Comparison of ENCODE assay signal across 25 cellular contexts in the genomic region with DNA sequence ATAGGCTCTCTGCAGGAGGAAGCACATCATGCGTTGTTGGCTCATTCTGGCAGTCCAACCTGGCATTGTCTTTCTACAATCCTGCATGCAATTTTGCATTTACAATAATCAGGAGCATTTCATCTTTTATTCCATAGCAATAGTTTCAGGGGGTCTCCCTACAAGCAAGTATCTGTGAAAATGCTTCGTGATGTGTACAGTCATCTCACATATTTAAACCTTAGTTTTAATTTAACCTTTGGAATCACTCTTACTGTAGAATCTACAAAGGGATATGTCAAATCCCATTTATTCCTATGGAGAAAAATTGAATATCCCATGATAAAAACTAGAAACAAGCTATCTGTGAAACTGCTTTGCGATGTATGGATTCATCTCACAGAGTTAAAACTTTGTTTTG.
"Had no signal": no experiment of that assay in that cellular context is flagged by ENCODE, and none has a peak within 500 bp of the region (broad histone marks: within the 10 kb centered on the region; RNA-seq: fewer than 3 reads in every experiment).

No MANE protein-coding gene starts in this region.

- H3K27ac ChIP-seq: coronary artery, heart right ventricle, lower lobe of right lung, neutrophil, parathyroid adenoma, right lobe of liver, stomach, thyroid gland, vagina had no signal

- DNase-seq: dermis blood vessel endothelial cell; effector memory CD4-positive, alpha-beta T cell; erythroblast; esophagus squamous epithelium; foreskin melanocyte; glutamatergic neuron; heart right ventricle; hypothalamus; left ventricle myocardium superior; lower lobe of right lung; right lobe of liver; small intestine; stimulated activated CD4-positive, alpha-beta T cell treated with anti-CD3 and anti-CD28 coated beads, Interleukin-15, amount 100 ng/mL, for 24 hours; stimulated activated CD4-positive, alpha-beta T cell treated with anti-CD3 and anti-CD28 coated beads, Interleukin-2, amount 100 ng/mL, for 48 hours; stimulated activated naive CD4-positive, alpha-beta T cell treated with Interleukin-2 at 50 U/mL for 16 hours; stomach; thyroid gland; trophoblast cell had no signal

- H3K4me1 ChIP-seq: heart right ventricle, lower lobe of right lung, parathyroid adenoma, right lobe of liver, stomach, thyroid gland, vagina had no signal

- H3K9me3 ChIP-seq: esophagus squamous epithelium, thyroid gland, vagina had no signal

- H3K36me3 ChIP-seq: esophagus squamous epithelium, heart right ventricle, lower lobe of right lung, neutrophil, right lobe of liver, stomach, thyroid gland, vagina had no signal

- ATAC-seq: heart right ventricle; left ventricle myocardium superior; lower lobe of right lung; natural killer cell treated with Interleukin-12 subunit alpha and Interleukin-12 subunit beta and Interleukin-15 and Interleukin-18, amount 100 ng/mL, for 72 hours; right lobe of liver had no signal

- H3K4me3 ChIP-seq: coronary artery, esophagus squamous epithelium, heart right ventricle, lower lobe of right lung, right lobe of liver, stomach, thyroid gland, vagina had no signal

- H3K79me2 ChIP-seq: parathyroid adenoma had no signal

- H3K27me3 Mint-ChIP-seq: progenitor cell of endocrine pancreas had no signal

- H3K4me3 Mint-ChIP-seq: natural killer cell treated with Interleukin-12 subunit alpha and Interleukin-12 subunit beta and Interleukin-15 and Interleukin-18, amount 100 ng/mL, for 72 hours; neural crest cell had no signal

- H2AFZ ChIP-seq: parathyroid adenoma had no signal

- H3K27ac Mint-ChIP-seq: natural killer cell treated with Interleukin-12 subunit alpha and Interleukin-12 subunit beta and Interleukin-15 and Interleukin-18, amount 100 ng/mL, for 72 hours; progenitor cell of endocrine pancreas had no signal

- H3K4me1 Mint-ChIP-seq: neural crest cell had no signal
